34 cellular contexts compared by ENCODE assay signal in the genomic region with DNA sequence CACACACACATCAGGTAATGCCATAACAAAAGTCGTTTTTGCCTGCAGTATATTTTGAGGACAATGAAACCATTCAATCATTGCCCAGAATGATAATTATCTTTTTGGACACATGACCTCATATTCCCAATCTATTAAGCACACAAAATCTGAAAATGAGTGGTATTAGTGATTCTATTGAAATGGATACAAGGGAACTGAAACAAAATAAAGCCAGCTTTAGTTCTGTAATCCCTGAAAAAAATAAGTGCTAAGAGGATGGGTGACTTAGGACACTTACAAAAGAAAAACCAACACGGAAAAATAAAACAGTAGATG.
"Had no signal": no experiment of that assay in that cellular context is flagged by ENCODE, and none has a peak within 500 bp of the region (broad histone marks: within the 10 kb centered on the region; RNA-seq: fewer than 3 reads in every experiment).

No MANE protein-coding gene starts in this region.

- DNase-seq: Karpas-422, Kasumi-1, MG63, MM.1S, MV-4-11, NCI-H1048, NCI-H1092, NCI-H1092 treated with DMSO at 0.1 percent for 48 hours, NCI-H1105, NCI-H1105 treated with DMSO at 0.1 percent for 48 hours, NCI-H1417, NCI-H1417 treated with DMSO at 0.1 percent for 48 hours, NCI-H1436, NCI-H1436 treated with DMSO at 0.1 percent for 48 hours, NCI-H146, NCI-H1694, NCI-H1694 treated with DMSO at 0.1 percent for 48 hours, NCI-H187, NCI-H187 treated with DMSO at 0.1 percent for 48 hours, NCI-H1930, NCI-H2029, NCI-H2029 treated with DMSO at 0.1 percent for 48 hours, NCI-H2081, NCI-H2081 treated with DMSO at 0.1 percent for 48 hours, NCI-H2107, NCI-H2171, NCI-H2171 treated with DMSO at 0.1 percent for 48 hours, NCI-H2227 treated with DMSO at 0.1 percent for 48 hours, NCI-H226, NCI-H345, NCI-H446, NCI-H446 treated with DMSO at 0.1 percent for 48 hours, NCI-H510A had no signal

- H3K36me3 ChIP-seq: MG63 had no signal

- H3K9ac ChIP-seq: KMS-11 had no signal

- H3K4me3 ChIP-seq: MG63 had no signal

- H3K27me3 ChIP-seq: MG63 had no signal

- H3K9me3 ChIP-seq: MG63 had no signal

- H3K4me2 ChIP-seq: KMS-11 had no signal

- H3K27ac ChIP-seq: KMS-11 had no signal
